Comparison of ENCODE assay signal across 7 cellular contexts in the genomic region with DNA sequence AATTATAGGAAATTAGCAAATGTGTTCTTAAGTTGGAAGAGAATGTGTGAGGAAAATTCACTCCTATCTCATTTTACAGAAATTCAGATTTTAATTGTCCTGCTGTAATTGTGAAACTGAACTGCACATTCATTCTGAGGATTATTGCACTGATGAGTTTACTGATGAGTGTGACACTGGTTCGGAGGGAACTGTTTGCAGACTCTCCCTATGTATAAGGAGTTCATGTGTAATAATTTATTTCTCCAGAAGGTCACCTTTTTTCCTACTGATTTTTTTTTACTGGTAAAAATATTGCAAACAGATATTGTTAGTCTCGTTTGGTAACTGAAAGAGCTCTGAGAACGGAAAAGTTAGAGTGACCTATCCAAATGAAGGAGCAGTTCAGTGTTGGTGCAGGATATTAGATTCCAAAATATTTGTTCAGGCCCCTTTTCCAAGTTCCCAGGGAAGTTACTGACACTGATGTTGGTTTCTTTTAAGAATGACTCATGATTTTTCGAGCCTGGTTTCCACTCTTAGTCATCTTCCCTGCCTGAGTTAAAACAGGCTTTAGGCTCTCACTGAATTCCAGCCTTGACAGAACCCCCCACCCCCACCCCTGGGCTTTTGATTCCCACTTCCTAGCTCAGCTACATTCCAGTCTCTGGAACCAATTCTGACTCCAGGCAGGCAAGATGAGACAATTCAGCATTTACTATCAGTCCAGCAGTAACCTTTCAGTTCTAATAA. TPM values are rescaled to one million over a fixed set of nuclear protein-coding genes. Genes with fewer than 3 reads are reported as not detected.
DNase-seq lines count a peak whose midpoint lies in the region; ATAC-seq and TF ChIP-seq lines count a peak whose summit lies in the region.

No MANE protein-coding gene starts in this region.

- peaks cover 26 to 48% of the 10 kb centered on the region in 2 experiments for H3K79me1 ChIP-seq in IMR-90 (ENCODE audit: low read depth in 1 of 2, low read length in 2 of 2)

- peak overlapping the region; percentile 88; the same call in 1 of the 2 replicates for H2AK5ac ChIP-seq in IMR-90 (ENCODE audit: low read depth, low read length)

- H3K4me2 ChIP-seq in IMR-90 (ENCODE audit: low read depth, low read length), result peak overlapping the region; percentile 72

- ATAC-seq in GM18867 (IDR thresholded peaks at IDR 0.05; ENCODE audit: unreplicated experiment) (peak; percentile 61), IMR-90 (ENCODE audit: low read depth) (peak; percentile 82)
- peak; percentile 69 for ATAC-seq in stimulated activated effector memory CD8-positive, alpha-beta T cell treated with anti-CD3 and anti-CD28 coated beads, Interleukin-12 subunit alpha, Interleukin-12 subunit beta, amount 100 ng/mL, for 72 hours

- H3K4me1 ChIP-seq in IMR-90 (ENCODE audit: control insufficient read depth, insufficient read depth, low read length) (peaks cover 19% of the 10 kb centered on the region), iPS-20b (ENCODE audit: insufficient read depth, low read length) (peaks cover 49% of the 10 kb centered on the region)

- intact Hi-C loops in IMR-90 (cut with micrococcal nuclease), result loop anchor here (5.0 kb wide), 1 partner anchor 493 kb away; a partner anchor contains a TSS

- peak overlapping the region; percentile 40; the same call in 1 of the 2 replicates for H4K5ac ChIP-seq in IMR-90 (ENCODE audit: low read depth, low read length)

- H3K56ac ChIP-seq in IMR-90 (ENCODE audit: extremely low read depth, insufficient read depth, low read length), result peak overlapping the region; percentile 90; the same call in 1 of the 2 replicates

- H3K14ac ChIP-seq in IMR-90 (replicated peaks; ENCODE audit: low read depth, low read length), result peak overlapping the region; percentile 88; the same call in 1 of the 2 replicates

- H3K27ac ChIP-seq in IMR-90 (ENCODE audit: insufficient read depth, low read length), result peak overlapping the region; percentile 24; the same call in 1 of the 2 replicates
- H3K27ac ChIP-seq in iPS-20b (ENCODE audit: low read length), result peak overlapping the region; percentile 52

- peak; percentile 30; the same call in 1 of the 2 replicates for TF ChIP-seq RAD21 in IMR-90 (IDR thresholded peaks at IDR 0.05; ENCODE audit: low read length)

- H2AFZ ChIP-seq in IMR-90 (replicated peaks; ENCODE audit: low read length, poor library complexity), result no peak overlapping the region

- peak overlapping the region; percentile 96 for H2BK5ac ChIP-seq in IMR-90 (ENCODE audit: low read depth, low read length, poor library complexity, severe bottlenecking)

- no TSS peak for BruUV-seq in IMR-90 (replicated peaks; lab: Mats Ljungman, UMichigan)

- CTCF ChIA-PET in IMR-90 (lab: Yijun Ruan, JAX), result interaction anchor here (0.6 to 1.4 kb wide), 4 partner anchors 35 to 738 kb away, joined by 3 to 6 read pairs (median 4); no protein-coding TSS in a partner anchor

- POLR2A ChIA-PET in IMR-90 (lab: Charles Lee; ENCODE audit: unreplicated experiment), result interaction anchor here (0.6 kb wide), 1 partner anchor 26 kb away, joined by 3 read pairs; no protein-coding TSS in a partner anchor

- peak overlapping the region; percentile 93; the same call in 1 of the 2 replicates for H3K18ac ChIP-seq in IMR-90 (ENCODE audit: low read depth, low read length)

- H3K4me3 Mint-ChIP-seq in stimulated activated effector memory CD8-positive, alpha-beta T cell treated with anti-CD3 and anti-CD28 coated beads, Interleukin-12 subunit alpha, Interleukin-12 subunit beta, amount 100 ng/mL, for 72 hours, result peak overlapping the region; percentile 50

- H3K36me3 ChIP-seq in IMR-90 (ENCODE audit: control insufficient read depth, insufficient read depth, low read length) (no peaks in the 10 kb centered on the region), iPS-20b (ENCODE audit: insufficient read depth, low read depth, low read length) (no peaks in the 10 kb centered on the region)

- peak overlapping the region; percentile 73 to 76 for H4K8ac ChIP-seq in IMR-90 (ENCODE audit: low read depth in 2 of 2, low read length in 2 of 2)

- H3K27me3 ChIP-seq in IMR-90 (ENCODE audit: control insufficient read depth, insufficient read depth, low read length) (no peaks in the 10 kb centered on the region), iPS-20b (ENCODE audit: insufficient read depth, low read length) (no peaks in the 10 kb centered on the region)

- DNase-seq in IMR-90, result peak; percentile 98
- DNase-seq in astrocyte of the spinal cord (ENCODE audit: low read depth, low spot score), result peak; percentile 98
- DNase-seq in stimulated activated effector memory CD8-positive, alpha-beta T cell treated with anti-CD3 and anti-CD28 coated beads, Interleukin-12 subunit alpha, Interleukin-12 subunit beta, amount 100 ng/mL, for 72 hours (ENCODE audit: low spot score in 2 of 2), result no peak
- no peak for DNase-seq in SKM-1 treated with dmso at 0.1 percent for 144 hours (lab: John Stamatoyannopoulos, UW; ENCODE audit: unreplicated experiment)
- DNase-seq in NCI-H2081 (lab: John Stamatoyannopoulos, UW), result no peak

- H3K9me1 ChIP-seq in IMR-90 (ENCODE audit: insufficient read depth, low read length), result peaks cover 13% of the 10 kb centered on the region

- H4K20me1 ChIP-seq in IMR-90 (ENCODE audit: insufficient read depth, low read length), result peaks cover 11% of the 10 kb centered on the region; the same call in 1 of the 2 replicates

- TF ChIP-seq CTCF in IMR-90 (conservative IDR thresholded peaks at IDR 0.05; ENCODE audit: low read depth, low read length) (no peak), astrocyte of the spinal cord (IDR thresholded peaks at IDR 0.05; ENCODE audit: low read depth, low read length) (no peak)

- no peaks in the 10 kb centered on the region for H3K9me3 Mint-ChIP-seq in stimulated activated effector memory CD8-positive, alpha-beta T cell treated with anti-CD3 and anti-CD28 coated beads, Interleukin-12 subunit alpha, Interleukin-12 subunit beta, amount 100 ng/mL, for 72 hours

- no peaks in the 10 kb centered on the region for H3K36me3 Mint-ChIP-seq in stimulated activated effector memory CD8-positive, alpha-beta T cell treated with anti-CD3 and anti-CD28 coated beads, Interleukin-12 subunit alpha, Interleukin-12 subunit beta, amount 100 ng/mL, for 72 hours

- peaks cover 56% of the 10 kb centered on the region for H3K4me1 Mint-ChIP-seq in stimulated activated effector memory CD8-positive, alpha-beta T cell treated with anti-CD3 and anti-CD28 coated beads, Interleukin-12 subunit alpha, Interleukin-12 subunit beta, amount 100 ng/mL, for 72 hours

- WGBS in IMR-90 (ENCODE audit: extremely low coverage in 2 of 2, insufficient read length in 1 of 2), 2 experiments, result no CpG with 5 or more reads among the region's 4 CpGs

- H3K4ac ChIP-seq in IMR-90 (ENCODE audit: low read depth, low read length), result peak overlapping the region; percentile 97; the same call in 1 of the 2 replicates

- peak overlapping the region; percentile 93; the same call in 1 of the 2 replicates for H2BK20ac ChIP-seq in IMR-90 (ENCODE audit: low read depth, low read length)

- H2AK9ac ChIP-seq in IMR-90 (replicated peaks; ENCODE audit: low read depth, low read length, poor library complexity), result no peak overlapping the region

- no peaks in the 10 kb centered on the region for H3K9me3 ChIP-seq in IMR-90 (ENCODE audit: control insufficient read depth, insufficient read depth, low read length)
- H3K9me3 ChIP-seq in iPS-20b (ENCODE audit: insufficient read depth, low read depth, low read length), result no peaks in the 10 kb centered on the region

- H2BK120ac ChIP-seq in IMR-90 (ENCODE audit: low read depth, low read length), result peak overlapping the region; percentile 96

- H3K23ac ChIP-seq in IMR-90 (ENCODE audit: low read depth, low read length), result peak overlapping the region; percentile 95; the same call in 1 of the 2 replicates

- dilution Hi-C loops in IMR-90 (cut with HindIII; ENCODE audit: low sequenced_read_pairs, unreplicated experiment), result no loop called here

- peak overlapping the region; percentile 94 for H4K91ac ChIP-seq in IMR-90 (ENCODE audit: insufficient read depth, low read depth, low read length)

- H3K9ac ChIP-seq in IMR-90 (ENCODE audit: low read depth, low read length) (no peak overlapping the region; the same call in 1 of the 2 replicates), iPS-20b (ENCODE audit: low read depth, low read length) (peak overlapping the region; percentile 68; the same call in 1 of the 2 replicates)

- H3K4me3 ChIP-seq in IMR-90 (ENCODE audit: insufficient read depth, low read depth, low read length) (no peak overlapping the region), astrocyte of the spinal cord (ENCODE audit: low read depth, low read length) (no peak overlapping the region), iPS-20b (ENCODE audit: low read length) (peak overlapping the region; percentile 25; the same call in 1 of the 2 replicates)

- TF ChIP-seq POLR2A in IMR-90 (IDR thresholded peaks at IDR 0.05; ENCODE audit: low read depth, low read length), result peak; percentile 25

- H2BK15ac ChIP-seq in IMR-90 (ENCODE audit: low read depth, low read length), result peak overlapping the region; percentile 95; the same call in 2 of the 3 replicates

- in situ Hi-C loops in IMR-90 (cut with MboI; ENCODE audit: low sequenced_read_pairs) (no loop called here), astrocyte of the spinal cord (cut with HindIII; ENCODE audit: low sequenced_read_pairs) (no loop called here)

- H3K27ac Mint-ChIP-seq in stimulated activated effector memory CD8-positive, alpha-beta T cell treated with anti-CD3 and anti-CD28 coated beads, Interleukin-12 subunit alpha, Interleukin-12 subunit beta, amount 100 ng/mL, for 72 hours, result peak overlapping the region; percentile 85

TF ChIP-seq in IMR-90, 13 proteins besides CTCF, POLR2A, EP300 and RAD21 (continues in another document):
- TF ChIP-seq, protein P1, sequence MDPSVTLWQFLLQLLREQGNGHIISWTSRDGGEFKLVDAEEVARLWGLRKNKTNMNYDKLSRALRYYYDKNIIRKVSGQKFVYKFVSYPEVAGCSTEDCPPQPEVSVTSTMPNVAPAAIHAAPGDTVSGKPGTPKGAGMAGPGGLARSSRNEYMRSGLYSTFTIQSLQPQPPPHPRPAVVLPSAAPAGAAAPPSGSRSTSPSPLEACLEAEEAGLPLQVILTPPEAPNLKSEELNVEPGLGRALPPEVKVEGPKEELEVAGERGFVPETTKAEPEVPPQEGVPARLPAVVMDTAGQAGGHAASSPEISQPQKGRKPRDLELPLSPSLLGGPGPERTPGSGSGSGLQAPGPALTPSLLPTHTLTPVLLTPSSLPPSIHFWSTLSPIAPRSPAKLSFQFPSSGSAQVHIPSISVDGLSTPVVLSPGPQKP (IDR thresholded peaks at IDR 0.05; ENCODE audit: borderline replicate concordance, low read depth, low read length), result no peak
- peak; percentile 94 for TF ChIP-seq NFE2L2 (IDR thresholded peaks at IDR 0.05; ENCODE audit: low read depth, low read length)
- no peak for TF ChIP-seq MXI1 (IDR thresholded peaks at IDR 0.05; ENCODE audit: borderline replicate concordance, low read depth, low read length)
- TF ChIP-seq FOS (IDR thresholded peaks at IDR 0.05; ENCODE audit: low read depth, low read length), result peak; percentile 98
- peak; percentile 40; the same call in 1 of the 2 replicates for TF ChIP-seq MAFK (IDR thresholded peaks at IDR 0.05; ENCODE audit: low read depth, low read length)

RNA-seq across cellular contexts. Expression of a gene that starts 18.4 kb away (rescaled TPM):
- 41.0 and 46.7 TPM in 2 replicates for total RNA-seq in IMR-90 (2012; rRNA removed)
- 18.1 and 21.6 TPM in 2 replicates for polyA plus RNA-seq in IMR-90 (2012; rRNA removed)
- polyA plus RNA-seq in IMR-90 (2012; cell fraction: cytosol; rRNA removed), result 6.1 and 6.7 TPM in 2 replicates
- polyA plus RNA-seq in IMR-90 (2012; cell fraction: nucleus; rRNA removed; ENCODE audit: low replicate concordance), result 2.8 and 17.3 TPM in 2 replicates

Comparison
In these comparisons a context has a peak if more than half of its experiments do, and no peak if none do; other contexts are left out.
1. DNase-seq: peak in IMR-90 (single experiment) and astrocyte of the spinal cord (single experiment); none in stimulated activated effector memory CD8-positive, alpha-beta T cell treated with anti-CD3 and anti-CD28 coated beads, Interleukin-12 subunit alpha, Interleukin-12 subunit beta, amount 100 ng/mL, for 72 hours (0 of 2), SKM-1 treated with dmso at 0.1 percent for 144 hours (single experiment) and NCI-H2081 (0 of 2).
2. Peak in every context shown above with its lines, with median percentiles within 50 percentile points of each other: ATAC-seq.